In genomic region chr16:15093940-15094827, GRCh38 we compare ENCODE assay signal across 8 cellular contexts. TPM values are rescaled to one million over a fixed set of nuclear protein-coding genes. Genes with fewer than 3 reads are reported as not detected.
DNase-seq lines count a peak whose midpoint lies in the region; ATAC-seq and TF ChIP-seq lines count a peak whose summit lies in the region.
"Not testable (repeated sequence)": the region's sequence is repeated elsewhere in the genome, so short reads cannot be mapped to it uniquely, and the experiment has no call there.

RRN3 (minus strand) TSS chr16:15094272; CDS start chr16:15094233, 39 bp downstream.

- peak; percentile 98 for DNase-seq in DMS 273 (lab: John Stamatoyannopoulos, UW; ENCODE audit: unreplicated experiment)
- DNase-seq in HuH-7.5 (ENCODE audit: low spot score), result peak; percentile 61
- peak; percentile 91 for DNase-seq in OCI-LY7 (ENCODE audit: low spot score)
- DNase-seq in activated T-cell treated with anti-CD3 and anti-CD28 coated beads for 1 hour (ENCODE audit: low read depth), result peak; percentile 79
- peak; percentile 79 for DNase-seq in epidermal melanocyte (ENCODE audit: insufficient read length, low spot score)
- DNase-seq in stimulated activated CD8-positive, alpha-beta memory T cell treated with anti-CD3 and anti-CD28 coated beads, Interleukin-2, amount 100 ng/mL, for 48 hours (ENCODE audit: low read depth in 2 of 2), result peak; percentile 83 to 86

- H3K36me3 ChIP-seq in OCI-LY7 (ENCODE audit: insufficient read depth, low read length), result peaks cover 23% of the 10 kb centered on the region

- peak within 1 kb of the TSS; percentile 92 for H2AFZ ChIP-seq in OCI-LY7 (ENCODE audit: low read length)

- TF ChIP-seq CTCF in OCI-LY7 (conservative IDR thresholded peaks at IDR 0.05; ENCODE audit: low read length), result not testable (repeated sequence)

- peak within 1 kb of the TSS; percentile 43 for H3K27ac ChIP-seq in OCI-LY7 (ENCODE audit: low read depth, low read length, poor library complexity, severe bottlenecking)

- not testable (repeated sequence) for H3K9me2 ChIP-seq in OCI-LY7 (ENCODE audit: insufficient read depth, low read length)

- H3K4me3 ChIP-seq in OCI-LY7 (ENCODE audit: low read depth, low read length, poor library complexity, severe bottlenecking) (peak within 1 kb of the TSS; percentile 68), mononuclear cell (ENCODE audit: low read length) (peak within 1 kb of the TSS; percentile 59)

- H3K9me3 ChIP-seq in OCI-LY7 (ENCODE audit: low read length); mononuclear cell (ENCODE audit: low read depth, low read length): not testable (repeated sequence)

- peak within 1 kb of the TSS; percentile 76 for H3K4me2 ChIP-seq in OCI-LY7 (ENCODE audit: low read length)

- BruUV-seq in OCI-LY7 (replicated peaks; lab: Mats Ljungman, UMichigan), result TSS peak; percentile 98

- CTCF ChIA-PET in OCI-LY7 (lab: Charles Lee; ENCODE audit: unreplicated experiment), result not testable (repeated sequence)

- peak; percentile 98 for ATAC-seq in GM21528 (IDR thresholded peaks at IDR 0.05; ENCODE audit: low FRiP score, unreplicated experiment)

- H3K79me2 ChIP-seq in OCI-LY7 (ENCODE audit: insufficient read depth, low read depth, low read length), result peaks cover 23% of the 10 kb centered on the region

- POLR2A ChIA-PET in OCI-LY7 (lab: Charles Lee), result interaction anchor here (0.6 to 1.5 kb wide), 2 partner anchors 16 to 38 kb away, joined by 3 read pairs; no protein-coding TSS in a partner anchor

- H3K27me3 ChIP-seq in mononuclear cell (ENCODE audit: insufficient read depth, low read length), result not testable (repeated sequence)

- intact Hi-C loops in OCI-LY7 (cut with micrococcal nuclease; ENCODE audit: unreplicated experiment), result not testable (repeated sequence)

- not testable (repeated sequence) for H3K4me1 ChIP-seq in OCI-LY7 (ENCODE audit: insufficient read depth, low read length, poor library complexity, severe bottlenecking)
- H3K4me1 ChIP-seq in mononuclear cell (ENCODE audit: insufficient read depth, low read length), result peaks cover 15% of the 10 kb centered on the region

- H4K20me1 ChIP-seq in OCI-LY7 (ENCODE audit: insufficient read depth, low read length), result not testable (repeated sequence)

RNA-seq across cellular contexts. Expression of gene RRN3, which starts in this region (rescaled TPM):
- total RNA-seq in OCI-LY7 (2014; rRNA removed; shearing (Covaris generic)), result 16.6 and 17.6 TPM in 2 replicates
- total RNA-seq in OCI-LY7 (2022), result 21.2 and 24.7 TPM in 2 replicates
- total RNA-seq in mononuclear cell, result 37.9 TPM

Comparison
In these comparisons a context has a peak if more than half of its experiments do, and no peak if none do; other contexts are left out.
1. Peak in every context shown above with its lines: DNase-seq, ATAC-seq, H3K4me3 ChIP-seq and H3K27ac ChIP-seq.